ENCODE assay signal across 16 cellular contexts in the genomic region with DNA sequence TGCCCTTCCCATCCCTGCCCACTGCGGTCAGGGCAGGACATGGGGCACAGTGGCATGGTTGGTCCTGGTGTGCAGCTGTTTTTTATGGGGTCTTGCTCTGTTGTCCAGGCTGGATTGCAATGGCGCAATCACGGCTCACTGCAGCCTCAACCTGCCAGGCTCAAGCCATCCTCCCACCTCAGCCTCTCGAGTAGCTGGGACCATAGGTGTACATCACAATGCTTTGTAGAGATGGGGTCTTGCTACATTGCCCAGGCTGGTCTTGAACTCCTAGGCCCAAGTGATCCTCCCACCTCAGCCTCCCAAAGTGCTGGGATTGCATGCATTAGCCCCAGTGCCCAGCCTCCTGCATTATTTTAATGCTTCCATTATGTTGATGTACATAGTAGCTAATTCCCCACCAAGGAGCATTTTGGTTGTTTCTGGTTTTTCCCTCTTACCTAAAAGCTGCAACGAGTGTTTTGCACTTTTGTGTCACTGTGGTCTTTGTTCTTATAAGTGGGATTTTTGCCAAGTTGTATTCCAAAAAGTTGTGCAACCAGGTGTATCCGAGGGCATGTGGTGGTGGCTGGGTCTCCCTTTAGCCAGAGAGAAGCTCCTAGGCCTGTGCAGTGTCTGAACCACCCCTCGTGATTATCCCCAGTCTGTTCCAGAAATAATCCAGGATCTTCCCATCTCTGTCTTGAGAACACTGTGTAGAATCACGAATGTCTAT. TPM values are rescaled to one million over a fixed set of nuclear protein-coding genes. Genes with fewer than 3 reads are reported as not detected.
A peak's percentile ranks its signal among the peaks of the same experiment; 100 is the strongest.
DNase-seq lines count a peak whose midpoint lies in the region; ATAC-seq, FAIRE-seq and TF ChIP-seq lines count a peak whose summit lies in the region.
"Had no signal": no experiment of that assay in that cellular context is flagged by ENCODE, and none has a peak within 500 bp of the region (broad histone marks: within the 10 kb centered on the region; RNA-seq: fewer than 3 reads in every experiment).

No MANE protein-coding gene starts in this region.

- CTCF ChIA-PET in K562 (lab: Yijun Ruan, JAX; ENCODE audit: low intra/inter-chr PET ratio), result no interaction called here

- TF ChIP-seq RAD21 in K562 (CRISPR knock-in tag; conservative IDR thresholded peaks at IDR 0.05 in 1 of 2, IDR thresholded peaks at IDR 0.05 in 1 of 2), result no peak

- no peak overlapping the region for H3K4me3 Mint-ChIP-seq in IgD-negative memory B cell
- H3K4me3 Mint-ChIP-seq in stimulated activated memory B cell treated with anti-CD40 and anti-IgM and Interleukin-4, amounts not matched to agents 10 μg/mL and 1 μg/mL and 100 μg/mL, for 72 hours, result no peak overlapping the region
- H3K4me3 Mint-ChIP-seq: B cell; CD4-positive, alpha-beta T cell had no signal

- H3K36me3 Mint-ChIP-seq in IgD-negative memory B cell, result peaks cover 3% of the 10 kb centered on the region
- peaks cover 69% of the 10 kb centered on the region for H3K36me3 Mint-ChIP-seq in stimulated activated memory B cell treated with anti-CD40 and anti-IgM and Interleukin-4, amounts not matched to agents 10 μg/mL and 1 μg/mL and 100 μg/mL, for 72 hours

- intact Hi-C loops in K562 (cut with micrococcal nuclease), result no loop called here

- H3K4me2 ChIP-seq in K562 (ENCODE audit: insufficient read depth, low read length), result no peak overlapping the region

- no peak for FAIRE-seq in K562 (lab: Jason Lieb, UNC)
- FAIRE-seq: A204.1, GM12878, GM18507, H54 had no signal

- no peak for TF ChIP-seq POLR2A in K562 (conservative IDR thresholded peaks at IDR 0.05)

- H3K27me3 Mint-ChIP-seq in IgD-negative memory B cell, result no peaks in the 10 kb centered on the region
- H3K27me3 Mint-ChIP-seq in stimulated activated memory B cell treated with anti-CD40 and anti-IgM and Interleukin-4, amounts not matched to agents 10 μg/mL and 1 μg/mL and 100 μg/mL, for 72 hours, result no peaks in the 10 kb centered on the region
- H3K27me3 Mint-ChIP-seq: B cell; CD4-positive, alpha-beta T cell had no signal

- 78% methylated on average over 8 of the region's 8 CpGs for WGBS in K562 (ENCODE audit: insufficient coverage, low coverage, missing lambda C conversion rate)

- H2AFZ ChIP-seq in K562 (ENCODE audit: low read depth, low read length), result no peak overlapping the region
- H2AFZ ChIP-seq: GM23248 had no signal

- H3K36me3 ChIP-seq in K562 (ENCODE audit: control insufficient read depth, insufficient read depth, low read length), result peaks cover 77% of the 10 kb centered on the region; the same call in 2 of the 3 replicates
- peaks cover 83% of the 10 kb centered on the region for H3K36me3 ChIP-seq in right atrium auricular region

- H3K27me3 ChIP-seq in K562 (ENCODE audit: control insufficient read depth in 2 of 2, insufficient read depth in 2 of 2, low read length in 2 of 2), result no peaks in the 10 kb centered on the region
- H3K27me3 ChIP-seq in right atrium auricular region, result no peaks in the 10 kb centered on the region

- H3K4me1 Mint-ChIP-seq in IgD-negative memory B cell, result no peaks in the 10 kb centered on the region
- no peaks in the 10 kb centered on the region for H3K4me1 Mint-ChIP-seq in stimulated activated memory B cell treated with anti-CD40 and anti-IgM and Interleukin-4, amounts not matched to agents 10 μg/mL and 1 μg/mL and 100 μg/mL, for 72 hours
- H3K4me1 Mint-ChIP-seq: B cell had no signal

- H3K9me3 Mint-ChIP-seq in IgD-negative memory B cell, result no peaks in the 10 kb centered on the region
- H3K9me3 Mint-ChIP-seq in stimulated activated memory B cell treated with anti-CD40 and anti-IgM and Interleukin-4, amounts not matched to agents 10 μg/mL and 1 μg/mL and 100 μg/mL, for 72 hours, result no peaks in the 10 kb centered on the region
- H3K9me3 Mint-ChIP-seq: CD4-positive, alpha-beta T cell had no signal

- no peaks in the 10 kb centered on the region for H3K79me2 ChIP-seq in K562 (ENCODE audit: control insufficient read depth, insufficient read depth, low read length)

- DNase-seq in K562 (ENCODE audit: extremely low read depth in 1 of 4, low spot score in 3 of 4) (no peak), left lobe of liver (ENCODE audit: low spot score) (no peak), SHP77 treated with DMSO at 0.1 percent for 48 hours (lab: John Stamatoyannopoulos, UW) (no peak), right atrium auricular region (ENCODE audit: low spot score) (no peak)
- DNase-seq: C1 segment of cervical spinal cord, DMS79 had no signal

- H3K9me1 ChIP-seq in K562 (ENCODE audit: control insufficient read depth, insufficient read depth, low read length), result no peaks in the 10 kb centered on the region

- H3K9ac ChIP-seq in K562 (ENCODE audit: insufficient read depth in 1 of 2, low read depth in 2 of 2, low read length in 2 of 2), result no peak overlapping the region
- H3K9ac ChIP-seq: GM23248 had no signal

- no peak for TF ChIP-seq EP300 in K562 (IDR thresholded peaks at IDR 0.05; ENCODE audit: low read length)

- no peak; the same call in 2 of the 3 replicates for ATAC-seq in K562
- ATAC-seq in left lobe of liver, result peak; percentile 86
- no peak for ATAC-seq in stimulated activated memory B cell treated with anti-CD40 and anti-IgM and Interleukin-4, amounts not matched to agents 10 μg/mL and 1 μg/mL and 100 μg/mL, for 72 hours
- no peak for ATAC-seq in HG03521 (IDR thresholded peaks at IDR 0.05; ENCODE audit: unreplicated experiment)

- BruUV-seq in K562 (replicated peaks; lab: Mats Ljungman, UMichigan), result no TSS peak

- peak overlapping the region in 2 of 3 donors; percentile 23 to 72 for H3K27ac Mint-ChIP-seq in IgD-negative memory B cell
- H3K27ac Mint-ChIP-seq in stimulated activated memory B cell treated with anti-CD40 and anti-IgM and Interleukin-4, amounts not matched to agents 10 μg/mL and 1 μg/mL and 100 μg/mL, for 72 hours, result peak overlapping the region; percentile 55
- H3K27ac Mint-ChIP-seq: B cell; CD4-positive, alpha-beta T cell had no signal

- H3K4me1 ChIP-seq in K562 (replicated peaks in 1 of 2; ENCODE audit: control insufficient read depth in 2 of 2, insufficient read depth in 2 of 2, low read length in 2 of 2) (peaks cover 0 to 3% of the 10 kb centered on the region in 2 experiments; a peak in 1 of 5 replicates), right atrium auricular region (no peaks in the 10 kb centered on the region)

- H3K9me3 ChIP-seq in K562 (replicated peaks; ENCODE audit: control insufficient read depth, insufficient read depth, low read depth, low read length) (no peaks in the 10 kb centered on the region), right atrium auricular region (no peaks in the 10 kb centered on the region)

- POLR2A ChIA-PET in K562 (lab: Yijun Ruan, JAX), result interaction anchor here (0.6 to 2.1 kb wide), 6 partner anchors 10 to 57 kb away, joined by 3 to 13 read pairs (median 4); a partner anchor contains a TSS

- H3K27ac ChIP-seq in K562 (ENCODE audit: extremely low read depth, low read depth, low read length) (no peak overlapping the region), right atrium auricular region (no peak overlapping the region)
- H3K27ac ChIP-seq: GM23248 had no signal

- H4K20me1 ChIP-seq in K562 (replicated peaks; ENCODE audit: control insufficient read depth, insufficient read depth, low read length), result 0 out of 2 replicates have a peak, but pooled peaks cover 3% of the 10 kb centered on the region

- H3K4me3 ChIP-seq in K562 (no peak overlapping the region), right atrium auricular region (no peak overlapping the region)
- H3K4me3 ChIP-seq: GM12878, GM23248 had no signal

- no peak for TF ChIP-seq CTCF in K562 (IDR thresholded peaks at IDR 0.05 in 2 of 3, conservative IDR thresholded peaks at IDR 0.05 in 1 of 3; ENCODE audit: insufficient read depth in 2 of 3, low read depth in 1 of 3, low read length in 3 of 3)
- no peak for TF ChIP-seq CTCF in right atrium auricular region (IDR thresholded peaks at IDR 0.05)

- in situ Hi-C loops in K562 (cut with MboI), result no loop called here

RNA-seq across cellular contexts. Expression of a gene that starts 10.3 kb away (rescaled TPM):
- polyA plus RNA-seq in IgD-negative memory B cell (12.5 TPM), K562 (2011; rRNA removed) (13.7 and 15.0 TPM in 2 replicates), K562 (2014; fragmentation: Illumina TruSeq; extraction: Trizol) (19.4 and 20.2 TPM in 2 replicates), K562 (2014; fragmentation: Nextera tagmentation; extraction: Ambion mirVana) (1 to 10 TPM; 3.4 to 4.7 TPM), K562 (2014; rRNA removed) (29.6 and 30.4 TPM in 2 replicates)
- 38.1 and 49.8 TPM in 2 replicates for total RNA-seq in K562 (2011; cell fraction: chromatin; rRNA removed; ENCODE audit: low replicate concordance)
- total RNA-seq in K562 (2011; cell fraction: nucleolus; rRNA removed), result 30.0 and 31.9 TPM in 2 replicates
- total RNA-seq in K562 (2011; cell fraction: nucleoplasm; rRNA removed), result 33.7 and 35.5 TPM in 2 replicates
- total RNA-seq in K562 (2014; rRNA removed) (19.7 and 27.7 TPM in 2 replicates), K562 (2014; rRNA removed; fragmentation: Illumina TruSeq; extraction: Trizol) (12.0 and 12.8 TPM in 2 replicates), K562 (2015; rRNA removed; fragmentation: Illumina TruSeq; extraction: Trizol) (19.7 and 22.4 TPM in 2 replicates), K562 (2021) (18.7 and 20.4 TPM in 2 replicates), left lobe of liver (7.7 TPM), right atrium auricular region (1 to 10 TPM; 6.4 to 9.4 TPM)
- polyA plus RNA-seq in K562 (2011; cell fraction: cytosol; rRNA removed), result 10.1 and 10.3 TPM in 2 replicates
- 28.9 and 31.1 TPM in 2 replicates for polyA plus RNA-seq in K562 (2011; cell fraction: nucleus; rRNA removed)
- 25.7 and 29.2 TPM in 2 replicates for polyA plus RNA-seq in K562 (2012)
- 8.3 and 10.1 TPM in 2 replicates for polyA minus RNA-seq in K562 (2011; rRNA and poly(A)+ RNA removed)
- 4.8 and 7.6 TPM in 2 replicates for polyA minus RNA-seq in K562 (2011; cell fraction: cytosol; rRNA and poly(A)+ RNA removed)
- polyA minus RNA-seq in K562 (2011; cell fraction: nucleus; rRNA and poly(A)+ RNA removed), result 9.8 and 13.4 TPM in 2 replicates

RNA-seq across cellular contexts. Expression of a gene that starts 30.1 kb away (rescaled TPM):
- polyA plus RNA-seq in IgD-negative memory B cell, result 47.8 TPM
- total RNA-seq in K562 (2011; cell fraction: chromatin; rRNA removed; ENCODE audit: low replicate concordance), result 2.4 and 3.1 TPM in 2 replicates
- total RNA-seq in K562 (2011; cell fraction: nucleolus; rRNA removed), result 1.8 and 2.0 TPM in 2 replicates
- total RNA-seq in K562 (2011; cell fraction: nucleoplasm; rRNA removed), result 2.1 and 2.7 TPM in 2 replicates
- total RNA-seq in K562 (2014; rRNA removed), result 6.9 and 10.7 TPM in 2 replicates
- 7.2 and 7.8 TPM in 2 replicates for total RNA-seq in K562 (2014; rRNA removed; fragmentation: Illumina TruSeq; extraction: Trizol)
- 5.3 and 6.1 TPM in 2 replicates for total RNA-seq in K562 (2015; rRNA removed; fragmentation: Illumina TruSeq; extraction: Trizol)
- 6.0 and 6.6 TPM in 2 replicates for total RNA-seq in K562 (2021)
- polyA plus RNA-seq in K562 (2011; rRNA removed), result 4.7 and 4.9 TPM in 2 replicates
- 3.7 and 4.8 TPM in 2 replicates for polyA plus RNA-seq in K562 (2011; cell fraction: cytosol; rRNA removed)
- polyA plus RNA-seq in K562 (2011; cell fraction: nucleus; rRNA removed), result 0.81 and 1.2 TPM in 2 replicates
- polyA plus RNA-seq in K562 (2012), result 7.0 and 9.7 TPM in 2 replicates
- 7.8 and 8.3 TPM in 2 replicates for polyA plus RNA-seq in K562 (2014; fragmentation: Illumina TruSeq; extraction: Trizol)
- 1 to 10 TPM; 4.4 to 5.0 TPM for polyA plus RNA-seq in K562 (2014; fragmentation: Nextera tagmentation; extraction: Ambion mirVana)
- polyA plus RNA-seq in K562 (2014; rRNA removed), result 5.7 and 6.1 TPM in 2 replicates
- polyA minus RNA-seq in K562 (2011; rRNA and poly(A)+ RNA removed), result 5.7 and 6.3 TPM in 2 replicates
- 6.8 and 13.3 TPM in 2 replicates for polyA minus RNA-seq in K562 (2011; cell fraction: cytosol; rRNA and poly(A)+ RNA removed)
- polyA minus RNA-seq in K562 (2011; cell fraction: nucleus; rRNA and poly(A)+ RNA removed), result 0.67 and 1.00 TPM in 2 replicates
- total RNA-seq in left lobe of liver, result 8.8 TPM
- total RNA-seq in right atrium auricular region, result 10 to 100 TPM; 29.0 to 43.2 TPM
